8 cellular contexts compared by ENCODE assay signal in the genomic region with DNA sequence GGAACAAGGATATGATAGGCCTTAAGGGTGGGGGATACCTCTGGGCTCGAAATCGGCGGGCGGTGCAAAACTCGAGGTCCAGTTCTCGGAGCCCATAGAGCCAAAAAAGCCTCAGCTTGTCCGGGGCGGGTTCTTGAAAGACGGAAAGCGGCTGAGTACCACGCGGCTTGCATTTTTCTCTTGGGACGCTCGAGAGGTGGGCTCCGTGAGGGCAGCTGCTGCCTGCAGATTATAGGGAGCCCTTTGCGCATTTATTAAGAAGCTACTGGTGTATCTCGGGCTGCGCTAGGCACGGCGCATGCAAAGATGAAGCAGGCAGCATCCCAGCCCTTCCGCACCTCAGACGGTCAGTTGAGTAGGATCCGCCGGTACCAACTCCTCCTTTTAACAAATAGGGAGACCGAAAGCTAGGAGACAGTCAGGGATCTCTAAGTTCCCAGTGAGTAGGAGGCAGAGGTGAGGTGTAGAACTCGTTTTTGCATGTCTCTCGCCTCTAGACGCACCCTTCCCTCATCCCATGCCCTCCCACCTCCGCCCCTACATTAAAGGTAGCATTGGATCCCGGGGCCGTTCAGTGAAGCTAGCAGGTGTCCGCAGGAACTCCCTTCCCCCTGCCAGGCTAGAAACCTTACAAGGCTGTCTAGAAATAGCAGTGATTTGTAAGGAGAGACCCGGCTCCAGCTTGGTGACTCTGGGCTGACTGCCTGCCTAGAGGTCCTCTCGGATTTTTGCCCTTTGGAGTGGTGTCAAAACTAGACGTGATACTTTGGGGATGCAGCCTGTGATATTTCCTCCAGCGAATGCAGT. TPM values are rescaled to one million over a fixed set of nuclear protein-coding genes. Genes with fewer than 3 reads are reported as not detected.
A peak's percentile ranks its signal among the peaks of the same experiment; 100 is the strongest.
DNase-seq lines count a peak whose midpoint lies in the region; FAIRE-seq and TF ChIP-seq lines count a peak whose summit lies in the region.

No MANE protein-coding gene starts in this region.

- peaks cover 60% of the 10 kb centered on the region for H3K4me1 Mint-ChIP-seq in activated naive CD4-positive, alpha-beta T cell treated with anti-CD3 and anti-CD28 coated beads, Interleukin-2, amount 10 ng/mL, durations not matched to agents 7 days and 5 days

- CTCF ChIA-PET in activated naive CD4-positive, alpha-beta T cell treated with anti-CD3 and anti-CD28 coated beads, Interleukin-2, amount 10 ng/mL, durations not matched to agents 7 days and 5 days (lab: Charles Lee): interaction anchor here (1.0 to 2.4 kb wide), 7 partner anchors 10 to 339 kb away, joined by 3 to 12 read pairs (median 6); partner anchors contain the start of genes GTF2H1 and HPS5

- H3K9ac ChIP-seq in parathyroid adenoma: no peak overlapping the region

- no peaks in the 10 kb centered on the region for H3K9me3 ChIP-seq in cardiac muscle cell (ENCODE audit: low read depth)
- H3K9me3 ChIP-seq in parathyroid adenoma (ENCODE audit: control insufficient read depth, low read length): no peaks in the 10 kb centered on the region

- peak overlapping the region; percentile 63 for H3K4me2 ChIP-seq in parathyroid adenoma (ENCODE audit: low read length)

- no peak for FAIRE-seq in GM12892 (lab: Jason Lieb, UNC)

- no peaks in the 10 kb centered on the region for H3K9me3 Mint-ChIP-seq in activated naive CD4-positive, alpha-beta T cell treated with anti-CD3 and anti-CD28 coated beads, Interleukin-2, amount 10 ng/mL, durations not matched to agents 7 days and 5 days

- H3K4me1 ChIP-seq in cardiac muscle cell (ENCODE audit: low read depth) (peaks cover 21% of the 10 kb centered on the region), parathyroid adenoma (no peaks in the 10 kb centered on the region)

- H3K27ac Mint-ChIP-seq in activated naive CD4-positive, alpha-beta T cell treated with anti-CD3 and anti-CD28 coated beads, Interleukin-2, amount 10 ng/mL, durations not matched to agents 7 days and 5 days: peak overlapping the region; percentile 99

- peaks cover 49% of the 10 kb centered on the region for H3K36me3 Mint-ChIP-seq in activated naive CD4-positive, alpha-beta T cell treated with anti-CD3 and anti-CD28 coated beads, Interleukin-2, amount 10 ng/mL, durations not matched to agents 7 days and 5 days

- no peaks in the 10 kb centered on the region for H3K27me3 ChIP-seq in cardiac muscle cell
- no peaks in the 10 kb centered on the region for H3K27me3 ChIP-seq in parathyroid adenoma (ENCODE audit: control insufficient read depth, insufficient read depth, low read length)

- H3K4me3 Mint-ChIP-seq in activated naive CD4-positive, alpha-beta T cell treated with anti-CD3 and anti-CD28 coated beads, Interleukin-2, amount 10 ng/mL, durations not matched to agents 7 days and 5 days: peak overlapping the region; percentile 99

- peaks cover 32% of the 10 kb centered on the region for H3K36me3 ChIP-seq in cardiac muscle cell
- H3K36me3 ChIP-seq in parathyroid adenoma (ENCODE audit: control insufficient read depth, insufficient read depth, low read length): no peaks in the 10 kb centered on the region

- no peak for TF ChIP-seq POLR2A in GM12892 (IDR thresholded peaks at IDR 0.05; ENCODE audit: low read depth, low read length)

- H3K79me2 ChIP-seq in parathyroid adenoma: no peaks in the 10 kb centered on the region

- DNase-seq in DMS53 (lab: John Stamatoyannopoulos, UW) (peak; percentile 76), NCI-H2171 treated with DMSO at 0.1 percent for 48 hours (lab: John Stamatoyannopoulos, UW) (peak; percentile 33), cardiac muscle cell (ENCODE audit: low read depth in 1 of 2, low spot score in 1 of 2) (peak; percentile 24 to 38), UCSD-AML1 (lab: John Stamatoyannopoulos, UW; ENCODE audit: unreplicated experiment) (no peak), GM12892 (ENCODE audit: insufficient read length) (no peak), GOT3 (lab: John Stamatoyannopoulos, UW) (no peak)
- peak; percentile 34 for DNase-seq in activated naive CD4-positive, alpha-beta T cell treated with anti-CD3 and anti-CD28 coated beads, Interleukin-2, amount 10 ng/mL, durations not matched to agents 7 days and 5 days

- TF ChIP-seq CTCF in cardiac muscle cell (IDR thresholded peaks at IDR 0.05; ENCODE audit: low read depth, low read length) (no peak), parathyroid adenoma (IDR thresholded peaks at IDR 0.05) (no peak)

- H3K4me3 ChIP-seq in cardiac muscle cell (peak overlapping the region; percentile 72), parathyroid adenoma (ENCODE audit: low read depth, low read length) (peak overlapping the region; percentile 46)

- H3K27ac ChIP-seq in cardiac muscle cell: peak overlapping the region; percentile 89
- peak overlapping the region; percentile 74 for H3K27ac ChIP-seq in parathyroid adenoma

- H2AFZ ChIP-seq in parathyroid adenoma: peak overlapping the region; percentile 86

- no peaks in the 10 kb centered on the region for H3K27me3 Mint-ChIP-seq in activated naive CD4-positive, alpha-beta T cell treated with anti-CD3 and anti-CD28 coated beads, Interleukin-2, amount 10 ng/mL, durations not matched to agents 7 days and 5 days

RNA-seq across cellular contexts. Expression of gene LDHA, which starts 0.8 kb away (rescaled TPM):
- 1,055 and 1,613 TPM in 2 replicates for total RNA-seq in cardiac muscle cell
- polyA plus RNA-seq in cardiac muscle cell: 3,082 and 3,925 TPM in 2 replicates
- polyA plus RNA-seq in GM12892 (2012; ENCODE audit: missing spikeins): 2,407 TPM

RNA-seq across cellular contexts. Expression of gene LDHC, which starts 17.0 kb away (rescaled TPM):
- total RNA-seq in cardiac muscle cell: not detected in 2 replicates
- polyA plus RNA-seq in cardiac muscle cell: not detected in 2 replicates
- polyA plus RNA-seq in GM12892 (2012; ENCODE audit: missing spikeins): not detected

Comparison
In these comparisons a context has a peak if more than half of its experiments do, and no peak if none do; other contexts are left out.
1. DNase-seq: peak in DMS53 (single experiment), NCI-H2171 treated with DMSO at 0.1 percent for 48 hours (single experiment), activated naive CD4-positive, alpha-beta T cell treated with anti-CD3 and anti-CD28 coated beads, Interleukin-2, amount 10 ng/mL, durations not matched to agents 7 days and 5 days (single experiment) and cardiac muscle cell (2 of 2); none in UCSD-AML1 (single experiment), GM12892 (single experiment) and GOT3 (single experiment).